Comparison of ENCODE assay signal across 16 cellular contexts in the genomic region with DNA sequence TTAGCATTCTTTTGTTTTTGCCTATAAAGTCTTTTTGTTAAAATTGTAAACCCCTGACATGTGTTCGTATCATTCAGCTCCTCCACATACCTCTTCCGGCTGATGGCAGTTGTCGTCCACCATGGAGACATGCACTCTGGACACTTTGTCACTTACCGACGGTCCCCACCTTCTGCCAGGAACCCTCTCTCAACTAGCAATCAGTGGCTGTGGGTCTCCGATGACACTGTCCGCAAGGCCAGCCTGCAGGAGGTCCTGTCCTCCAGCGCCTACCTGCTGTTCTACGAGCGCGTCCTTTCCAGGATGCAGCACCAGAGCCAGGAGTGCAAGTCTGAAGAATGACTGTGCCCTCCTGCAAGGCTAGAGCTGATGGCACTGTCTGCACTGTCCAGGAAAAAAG. TPM values are rescaled to one million over a fixed set of nuclear protein-coding genes. Genes with fewer than 3 reads are reported as not detected.
DNase-seq lines count a peak whose midpoint lies in the region; ATAC-seq, FAIRE-seq and TF ChIP-seq lines count a peak whose summit lies in the region.
"Had no signal": no experiment of that assay in that cellular context is flagged by ENCODE, and none has a peak within 500 bp of the region (broad histone marks: within the 10 kb centered on the region; RNA-seq: fewer than 3 reads in every experiment).

No MANE protein-coding gene starts in this region.

- H3K36me3 ChIP-seq in liver (ENCODE audit: control insufficient read depth in 4 of 4, insufficient read depth in 3 of 4, low read depth in 1 of 4, low read length in 3 of 4) (peaks cover 10 to 37% (median 19%) of the 10 kb centered on the region in 4 donors), HepG2 (replicated peaks in 1 of 2; ENCODE audit: control insufficient read depth in 1 of 2, insufficient read depth in 2 of 2, low read length in 2 of 2) (peaks cover 12 to 55% of the 10 kb centered on the region in 2 experiments), neuronal stem cell (replicated peaks in 1 of 2; ENCODE audit: control insufficient read depth in 2 of 2, insufficient read depth in 2 of 2, low read length in 2 of 2) (peaks cover 39 to 100% of the 10 kb centered on the region in 2 donors)

- H3K79me1 ChIP-seq in neuronal stem cell (ENCODE audit: low read depth, low read length) = no peaks in the 10 kb centered on the region

- H4K20me1 ChIP-seq in HepG2 (ENCODE audit: insufficient read depth, low read length) = no peaks in the 10 kb centered on the region

- no peak overlapping the region for H4K91ac ChIP-seq in neuronal stem cell (ENCODE audit: low read depth, low read length, poor library complexity)

- no peak for TF ChIP-seq CTCF in liver (IDR thresholded peaks at IDR 0.05; ENCODE audit: low read depth, low read length, missing input control)
- TF ChIP-seq CTCF in HepG2 (CRISPR knock-in tag; IDR thresholded peaks at IDR 0.05) = no peak

- no peak overlapping the region for H2BK15ac ChIP-seq in neuronal stem cell (ENCODE audit: low read length)

- FAIRE-seq in HepG2 (lab: Jason Lieb, UNC) = no peak
- FAIRE-seq: A204.1, GM12878, GM18507, H1 had no signal

- no peak overlapping the region for H3K14ac ChIP-seq in neuronal stem cell (ENCODE audit: low read length)

- no peak for TF ChIP-seq RAD21 in liver (IDR thresholded peaks at IDR 0.05)
- TF ChIP-seq RAD21 in HepG2 (CRISPR knock-in tag; IDR thresholded peaks at IDR 0.05) = no peak

- POLR2A ChIA-PET in HepG2 (lab: Yijun Ruan, JAX) = no interaction called here

- H2AFZ ChIP-seq in HepG2 (ENCODE audit: low read length) = no peak overlapping the region
- H2AFZ ChIP-seq in neuronal stem cell (ENCODE audit: low read length) = no peak overlapping the region

- TF ChIP-seq EP300 in HepG2 (IDR thresholded peaks at IDR 0.05; ENCODE audit: low read depth in 2 of 2, low read length in 2 of 2) (no peak), HepG2 (CRISPR knock-in tag; IDR thresholded peaks at IDR 0.05; ENCODE audit: borderline replicate concordance) (no peak)

- H3K27me3 ChIP-seq in liver (ENCODE audit: control insufficient read depth in 4 of 4, insufficient read depth in 4 of 4, low read length in 3 of 4) (no peaks in the 10 kb centered on the region), HepG2 (ENCODE audit: control insufficient read depth in 1 of 2, insufficient read depth in 2 of 2, low read length in 2 of 2) (no peaks in the 10 kb centered on the region), neuronal stem cell (ENCODE audit: control insufficient read depth in 3 of 3, insufficient read depth in 3 of 3, low read depth in 1 of 3, low read length in 3 of 3) (no peaks in the 10 kb centered on the region)

- DNase-seq in HepG2 (ENCODE audit: low spot score) (no peak), islet precursor cell (peak; percentile 45), neuronal stem cell (ENCODE audit: low spot score) (no peak), RPMI8226 (no peak)
- DNase-seq: C1 segment of cervical spinal cord; CD4-positive, alpha-beta memory T cell; DMS79; HCEC 1CT; HFFc6 had no signal

- intact Hi-C loops in HepG2 (cut with micrococcal nuclease; ENCODE audit: unreplicated experiment) = no loop called here

- ATAC-seq in HepG2 (no peak), GM19395 (IDR thresholded peaks at IDR 0.05; ENCODE audit: unreplicated experiment) (no peak), GM21367 (IDR thresholded peaks at IDR 0.05; ENCODE audit: unreplicated experiment) (no peak)
- ATAC-seq: GM12878 had no signal

- CTCF ChIA-PET in HepG2 (lab: Yijun Ruan, JAX; ENCODE audit: low intra/inter-chr PET ratio, low total read pairs) = no interaction called here

- no peaks in the 10 kb centered on the region for H3K9me3 ChIP-seq in liver (ENCODE audit: control insufficient read depth in 4 of 4, low read length in 3 of 4)
- no peaks in the 10 kb centered on the region for H3K9me3 ChIP-seq in HepG2 (ENCODE audit: low read length)
- peaks cover 0 to 1% of the 10 kb centered on the region in 2 donors for H3K9me3 ChIP-seq in neuronal stem cell (replicated peaks in 1 of 2; ENCODE audit: control insufficient read depth in 2 of 2, insufficient read depth in 1 of 2, low read depth in 1 of 2, low read length in 2 of 2)

- no peak overlapping the region for H3K4ac ChIP-seq in neuronal stem cell (ENCODE audit: low read length)

- no peak overlapping the region for H2BK12ac ChIP-seq in neuronal stem cell (ENCODE audit: low read length)

- peak overlapping the region in 1 of 2 donors; percentile 4 for H3K9ac ChIP-seq in liver (ENCODE audit: low read depth in 1 of 2, low read length in 2 of 2)
- no peak overlapping the region for H3K9ac ChIP-seq in HepG2 (ENCODE audit: insufficient read depth, low read depth, low read length)
- H3K9ac ChIP-seq in neuronal stem cell (ENCODE audit: low read depth, low read length, poor library complexity) = peak overlapping the region; percentile 17

- H2BK5ac ChIP-seq in neuronal stem cell (ENCODE audit: low read length) = no peak overlapping the region

- no peak for TF ChIP-seq POLR2A in HepG2 (IDR thresholded peaks at IDR 0.05; ENCODE audit: insufficient read depth in 1 of 2, low read depth in 2 of 2, low read length in 2 of 2)

- WGBS in liver = 68% methylated on average over 11 of the region's 11 CpGs
- WGBS in HepG2 (ENCODE audit: low lambda C conversion rate) = 97% methylated on average over 11 of the region's 11 CpGs
- WGBS in neuronal stem cell (ENCODE audit: extremely low coverage in 2 of 2, insufficient read length in 2 of 2, insufficient replicate concordance in 1 of 2), 2 donors = no CpG with 5 or more reads among the region's 11 CpGs

- H3K27ac ChIP-seq in liver (ENCODE audit: low read depth in 1 of 2, low read length in 2 of 2) (peak overlapping the region; percentile 44 to 59), HepG2 (ENCODE audit: extremely low read length, insufficient read depth, low read length) (no peak overlapping the region), neuronal stem cell (replicated peaks; ENCODE audit: low read length) (no peak overlapping the region)

- H3K4me2 ChIP-seq in HepG2 (ENCODE audit: low read depth, low read length) (no peak overlapping the region), neuronal stem cell (ENCODE audit: insufficient read depth, low read length, poor library complexity, severe bottlenecking) (no peak overlapping the region)

- H3K4me3 ChIP-seq in liver (ENCODE audit: low read depth in 1 of 3, low read length in 3 of 3) = peak overlapping the region in 2 of 3 donors; percentile 13 to 27
- no peak overlapping the region for H3K4me3 ChIP-seq in HepG2 (replicated peaks in 1 of 3; ENCODE audit: insufficient read depth in 1 of 3, low read depth in 2 of 3, low read length in 3 of 3)
- H3K4me3 ChIP-seq in neuronal stem cell (ENCODE audit: low read length in 2 of 2) = peak overlapping the region in 1 of 2 donors; percentile 16
- H3K4me3 ChIP-seq: GM12878 had no signal

- H3K79me2 ChIP-seq in HepG2 (ENCODE audit: insufficient read depth, low read length) = no peaks in the 10 kb centered on the region

- no peak overlapping the region for H2BK120ac ChIP-seq in neuronal stem cell (ENCODE audit: low read depth, low read length)

- H3K4me1 ChIP-seq in liver (ENCODE audit: control insufficient read depth in 4 of 4, insufficient read depth in 4 of 4, low read length in 3 of 4) (peaks cover 7 to 60% (median 56%) of the 10 kb centered on the region in 4 donors), HepG2 (ENCODE audit: insufficient read depth, low read length) (peaks cover 55% of the 10 kb centered on the region), neuronal stem cell (ENCODE audit: control insufficient read depth in 2 of 2, insufficient read depth in 1 of 2, low read depth in 1 of 2, low read length in 2 of 2) (no peaks in the 10 kb centered on the region)

- H3K23ac ChIP-seq in neuronal stem cell (ENCODE audit: low read depth, low read length, poor library complexity) = no peak overlapping the region

- no peak overlapping the region for H4K8ac ChIP-seq in neuronal stem cell (ENCODE audit: low read depth, low read length)

- H3K18ac ChIP-seq in neuronal stem cell (ENCODE audit: low read length) = no peak overlapping the region

- H2AK5ac ChIP-seq in neuronal stem cell (ENCODE audit: low read depth, low read length) = no peak overlapping the region

- in situ Hi-C loops in HepG2 (cut with HindIII; ENCODE audit: extremely low pct_ligation_motif_present, low pct_unique_long_range_greater_than_20kb) = no loop called here

- no TSS peak for BruUV-seq in HepG2 (replicated peaks; lab: Mats Ljungman, UMichigan)

RNA-seq across cellular contexts. Expression of a gene that starts 7.7 kb away (rescaled TPM):
- total RNA-seq in liver = 10 to 100 TPM in 1 of 2 donors, 1 to 10 TPM in 1; 6.8 to 24.2 TPM
- 10 to 100 TPM; 15.7 to 24.7 TPM for polyA plus RNA-seq in liver
- total RNA-seq in HepG2 (2016; rRNA removed; fragmentation: Illumina TruSeq; extraction: Trizol) = 40.5 and 46.7 TPM in 2 replicates
- total RNA-seq in HepG2 (2016; cell fraction: cytosol; rRNA removed; fragmentation: Illumina TruSeq; extraction: Trizol; ENCODE audit: low read depth) = 26.9 and 30.3 TPM in 2 replicates
- total RNA-seq in HepG2 (2016; cell fraction: insoluble cytoplasmic fraction; rRNA removed; fragmentation: Illumina TruSeq; extraction: Trizol) = 42.1 and 42.5 TPM in 2 replicates
- 25.3 and 29.0 TPM in 2 replicates for total RNA-seq in HepG2 (2016; cell fraction: membrane; rRNA removed; fragmentation: Illumina TruSeq; extraction: Trizol)
- total RNA-seq in HepG2 (2016; cell fraction: nucleus; rRNA removed; fragmentation: Illumina TruSeq; extraction: Trizol) = 31.4 and 33.2 TPM in 2 replicates
- 19.2 and 21.0 TPM in 2 replicates for polyA plus RNA-seq in HepG2 (2011; rRNA removed)
- polyA plus RNA-seq in HepG2 (2011; cell fraction: cytosol; rRNA removed) = 16.6 and 17.1 TPM in 2 replicates
- 34.1 and 41.7 TPM in 2 replicates for polyA plus RNA-seq in HepG2 (2011; cell fraction: nucleus; rRNA removed)
- polyA plus RNA-seq in HepG2 (2012) = 18.9 and 22.6 TPM in 2 replicates
- 13.7 and 19.0 TPM in 2 replicates for polyA plus RNA-seq in HepG2 (2016; cell fraction: cytosol; fragmentation: Illumina TruSeq; extraction: Trizol; ENCODE audit: low read depth)
- polyA plus RNA-seq in HepG2 (2016; cell fraction: insoluble cytoplasmic fraction; fragmentation: Illumina TruSeq; extraction: Trizol; ENCODE audit: low read depth) = 40.3 and 40.9 TPM in 2 replicates
- 18.2 and 23.2 TPM in 2 replicates for polyA plus RNA-seq in HepG2 (2016; cell fraction: membrane; fragmentation: Illumina TruSeq; extraction: Trizol; ENCODE audit: low read depth)
- 65.5 and 73.7 TPM in 2 replicates for polyA plus RNA-seq in HepG2 (2016; cell fraction: nucleus; fragmentation: Illumina TruSeq; extraction: Trizol; ENCODE audit: insufficient read depth, low read depth)
- polyA minus RNA-seq in HepG2 (2011; rRNA and poly(A)+ RNA removed; ENCODE audit: low replicate concordance) = 7.5 and 22.5 TPM in 2 replicates
- 6.2 and 6.4 TPM in 2 replicates for polyA minus RNA-seq in HepG2 (2011; cell fraction: cytosol; rRNA and poly(A)+ RNA removed)
- 6.6 and 10.9 TPM in 2 replicates for polyA minus RNA-seq in HepG2 (2011; cell fraction: nucleus; rRNA and poly(A)+ RNA removed)
- polyA plus RNA-seq in neuronal stem cell (2013, experiment 1 of 2) = 26.3 TPM
- 26.4 TPM for polyA plus RNA-seq in neuronal stem cell (2013, experiment 2 of 2)

RNA-seq across cellular contexts. Expression of a gene that starts 11.8 kb away (rescaled TPM):
- 10 to 100 TPM in 1 of 2 donors, 1 to 10 TPM in 1; 9.4 to 22.1 TPM for total RNA-seq in liver
- polyA plus RNA-seq in liver = 10 to 100 TPM; 14.1 to 15.7 TPM
- 114 and 144 TPM in 2 replicates for total RNA-seq in HepG2 (2016; rRNA removed; fragmentation: Illumina TruSeq; extraction: Trizol)
- total RNA-seq in HepG2 (2016; cell fraction: cytosol; rRNA removed; fragmentation: Illumina TruSeq; extraction: Trizol; ENCODE audit: low read depth) = 14.1 and 15.1 TPM in 2 replicates
- total RNA-seq in HepG2 (2016; cell fraction: insoluble cytoplasmic fraction; rRNA removed; fragmentation: Illumina TruSeq; extraction: Trizol) = 113 and 144 TPM in 2 replicates
- total RNA-seq in HepG2 (2016; cell fraction: membrane; rRNA removed; fragmentation: Illumina TruSeq; extraction: Trizol) = 42.9 and 44.0 TPM in 2 replicates
- total RNA-seq in HepG2 (2016; cell fraction: nucleus; rRNA removed; fragmentation: Illumina TruSeq; extraction: Trizol) = 46.7 and 49.9 TPM in 2 replicates
- polyA plus RNA-seq in HepG2 (2011; rRNA removed) = 20.5 and 23.3 TPM in 2 replicates
- polyA plus RNA-seq in HepG2 (2011; cell fraction: cytosol; rRNA removed) = 18.8 and 19.2 TPM in 2 replicates
- polyA plus RNA-seq in HepG2 (2011; cell fraction: nucleus; rRNA removed) = 9.4 and 9.6 TPM in 2 replicates
- polyA plus RNA-seq in HepG2 (2012) = 24.4 and 35.2 TPM in 2 replicates
- 11.6 and 12.8 TPM in 2 replicates for polyA plus RNA-seq in HepG2 (2016; cell fraction: cytosol; fragmentation: Illumina TruSeq; extraction: Trizol; ENCODE audit: low read depth)
- polyA plus RNA-seq in HepG2 (2016; cell fraction: insoluble cytoplasmic fraction; fragmentation: Illumina TruSeq; extraction: Trizol; ENCODE audit: low read depth) = 144 TPM in 2 replicates
- polyA plus RNA-seq in HepG2 (2016; cell fraction: membrane; fragmentation: Illumina TruSeq; extraction: Trizol; ENCODE audit: low read depth) = 28.5 and 28.6 TPM in 2 replicates
- polyA plus RNA-seq in HepG2 (2016; cell fraction: nucleus; fragmentation: Illumina TruSeq; extraction: Trizol; ENCODE audit: insufficient read depth, low read depth) = 65.0 and 67.4 TPM in 2 replicates
- 11.1 and 15.9 TPM in 2 replicates for polyA minus RNA-seq in HepG2 (2011; rRNA and poly(A)+ RNA removed; ENCODE audit: low replicate concordance)
- 11.2 and 14.4 TPM in 2 replicates for polyA minus RNA-seq in HepG2 (2011; cell fraction: cytosol; rRNA and poly(A)+ RNA removed)
- 6.8 and 7.1 TPM in 2 replicates for polyA minus RNA-seq in HepG2 (2011; cell fraction: nucleus; rRNA and poly(A)+ RNA removed)
- 51.4 TPM for polyA plus RNA-seq in neuronal stem cell (2013, experiment 1 of 2)
- 50.5 TPM for polyA plus RNA-seq in neuronal stem cell (2013, experiment 2 of 2)

RNA-seq across cellular contexts. Expression of a gene that starts 30.8 kb away (rescaled TPM):
- total RNA-seq in liver = 100 to 1,000 TPM in 1 of 2 donors, 10 to 100 TPM in 1; 12.9 to 288 TPM
- 10 to 100 TPM; 46.5 to 57.8 TPM for polyA plus RNA-seq in liver
- total RNA-seq in HepG2 (2016; rRNA removed; fragmentation: Illumina TruSeq; extraction: Trizol) = 6.0 and 8.6 TPM in 2 replicates
- 3.7 and 5.2 TPM in 2 replicates for total RNA-seq in HepG2 (2016; cell fraction: cytosol; rRNA removed; fragmentation: Illumina TruSeq; extraction: Trizol; ENCODE audit: low read depth)
- total RNA-seq in HepG2 (2016; cell fraction: insoluble cytoplasmic fraction; rRNA removed; fragmentation: Illumina TruSeq; extraction: Trizol) = 4.7 and 10.3 TPM in 2 replicates
- 4.2 and 5.9 TPM in 2 replicates for total RNA-seq in HepG2 (2016; cell fraction: membrane; rRNA removed; fragmentation: Illumina TruSeq; extraction: Trizol)
- 14.3 and 17.9 TPM in 2 replicates for total RNA-seq in HepG2 (2016; cell fraction: nucleus; rRNA removed; fragmentation: Illumina TruSeq; extraction: Trizol)
- 6.2 and 6.4 TPM in 2 replicates for polyA plus RNA-seq in HepG2 (2011; rRNA removed)
- polyA plus RNA-seq in HepG2 (2011; cell fraction: cytosol; rRNA removed) = 3.4 and 4.6 TPM in 2 replicates
- 18.8 and 19.2 TPM in 2 replicates for polyA plus RNA-seq in HepG2 (2011; cell fraction: nucleus; rRNA removed)
- polyA plus RNA-seq in HepG2 (2012) = 4.3 and 4.9 TPM in 2 replicates
- polyA plus RNA-seq in HepG2 (2016; cell fraction: cytosol; fragmentation: Illumina TruSeq; extraction: Trizol; ENCODE audit: low read depth) = 0.51 TPM in 2 replicates
- 3.6 and 4.3 TPM in 2 replicates for polyA plus RNA-seq in HepG2 (2016; cell fraction: insoluble cytoplasmic fraction; fragmentation: Illumina TruSeq; extraction: Trizol; ENCODE audit: low read depth)
- polyA plus RNA-seq in HepG2 (2016; cell fraction: membrane; fragmentation: Illumina TruSeq; extraction: Trizol; ENCODE audit: low read depth) = 1.0 and 1.2 TPM in 2 replicates
- 18.5 and 20.2 TPM in 2 replicates for polyA plus RNA-seq in HepG2 (2016; cell fraction: nucleus; fragmentation: Illumina TruSeq; extraction: Trizol; ENCODE audit: insufficient read depth, low read depth)
- polyA minus RNA-seq in HepG2 (2011; rRNA and poly(A)+ RNA removed; ENCODE audit: low replicate concordance) = 24.1 and 29.2 TPM in 2 replicates
- 5.0 and 5.1 TPM in 2 replicates for polyA minus RNA-seq in HepG2 (2011; cell fraction: cytosol; rRNA and poly(A)+ RNA removed)
- polyA minus RNA-seq in HepG2 (2011; cell fraction: nucleus; rRNA and poly(A)+ RNA removed) = 23.6 and 44.9 TPM in 2 replicates
- polyA plus RNA-seq in neuronal stem cell (2013, experiment 1 of 2) = 3.8 TPM
- 4.0 TPM for polyA plus RNA-seq in neuronal stem cell (2013, experiment 2 of 2)

RNA-seq across cellular contexts. Expression of a gene that starts 33.2 kb away (rescaled TPM):
- 10 to 100 TPM in 1 of 2 donors, 1 to 10 TPM in 1; 6.4 to 12.1 TPM for total RNA-seq in liver
- 10 to 100 TPM in 1 of 2 donors, 1 to 10 TPM in 1; 7.8 to 11.0 TPM for polyA plus RNA-seq in liver
- 9.2 and 11.2 TPM in 2 replicates for total RNA-seq in HepG2 (2016; rRNA removed; fragmentation: Illumina TruSeq; extraction: Trizol)
- 4.0 and 5.0 TPM in 2 replicates for total RNA-seq in HepG2 (2016; cell fraction: cytosol; rRNA removed; fragmentation: Illumina TruSeq; extraction: Trizol; ENCODE audit: low read depth)
- total RNA-seq in HepG2 (2016; cell fraction: insoluble cytoplasmic fraction; rRNA removed; fragmentation: Illumina TruSeq; extraction: Trizol) = 8.1 and 8.9 TPM in 2 replicates
- 7.5 and 7.6 TPM in 2 replicates for total RNA-seq in HepG2 (2016; cell fraction: membrane; rRNA removed; fragmentation: Illumina TruSeq; extraction: Trizol)
- 11.7 and 12.2 TPM in 2 replicates for total RNA-seq in HepG2 (2016; cell fraction: nucleus; rRNA removed; fragmentation: Illumina TruSeq; extraction: Trizol)
- 18.4 and 20.8 TPM in 2 replicates for polyA plus RNA-seq in HepG2 (2011; rRNA removed)
- 14.0 and 16.3 TPM in 2 replicates for polyA plus RNA-seq in HepG2 (2011; cell fraction: cytosol; rRNA removed)
- 29.7 and 38.3 TPM in 2 replicates for polyA plus RNA-seq in HepG2 (2011; cell fraction: nucleus; rRNA removed)
- polyA plus RNA-seq in HepG2 (2012) = 6.2 and 6.9 TPM in 2 replicates
- polyA plus RNA-seq in HepG2 (2016; cell fraction: cytosol; fragmentation: Illumina TruSeq; extraction: Trizol; ENCODE audit: low read depth) = 4.5 and 4.6 TPM in 2 replicates
- 8.4 and 9.9 TPM in 2 replicates for polyA plus RNA-seq in HepG2 (2016; cell fraction: insoluble cytoplasmic fraction; fragmentation: Illumina TruSeq; extraction: Trizol; ENCODE audit: low read depth)
- 6.2 and 6.8 TPM in 2 replicates for polyA plus RNA-seq in HepG2 (2016; cell fraction: membrane; fragmentation: Illumina TruSeq; extraction: Trizol; ENCODE audit: low read depth)
- polyA plus RNA-seq in HepG2 (2016; cell fraction: nucleus; fragmentation: Illumina TruSeq; extraction: Trizol; ENCODE audit: insufficient read depth, low read depth) = 19.9 and 21.4 TPM in 2 replicates
- polyA minus RNA-seq in HepG2 (2011; rRNA and poly(A)+ RNA removed; ENCODE audit: low replicate concordance) = 14.7 and 35.2 TPM in 2 replicates
- 12.0 and 15.7 TPM in 2 replicates for polyA minus RNA-seq in HepG2 (2011; cell fraction: cytosol; rRNA and poly(A)+ RNA removed)
- polyA minus RNA-seq in HepG2 (2011; cell fraction: nucleus; rRNA and poly(A)+ RNA removed) = 9.8 and 15.7 TPM in 2 replicates
- polyA plus RNA-seq in neuronal stem cell (2013, experiment 1 of 2) = 17.8 TPM
- 16.3 TPM for polyA plus RNA-seq in neuronal stem cell (2013, experiment 2 of 2)

Comparison
In these comparisons a context has a peak if more than half of its experiments do, and no peak if none do; other contexts are left out.
1. H3K27ac ChIP-seq: peak in liver (2 of 2); none in HepG2 (single experiment) and neuronal stem cell (single experiment).
2. H3K4me3 ChIP-seq: peak in liver (2 of 3); none in HepG2 (0 of 3).